ENCODE assay signal across 16 cellular contexts in the genomic region with DNA sequence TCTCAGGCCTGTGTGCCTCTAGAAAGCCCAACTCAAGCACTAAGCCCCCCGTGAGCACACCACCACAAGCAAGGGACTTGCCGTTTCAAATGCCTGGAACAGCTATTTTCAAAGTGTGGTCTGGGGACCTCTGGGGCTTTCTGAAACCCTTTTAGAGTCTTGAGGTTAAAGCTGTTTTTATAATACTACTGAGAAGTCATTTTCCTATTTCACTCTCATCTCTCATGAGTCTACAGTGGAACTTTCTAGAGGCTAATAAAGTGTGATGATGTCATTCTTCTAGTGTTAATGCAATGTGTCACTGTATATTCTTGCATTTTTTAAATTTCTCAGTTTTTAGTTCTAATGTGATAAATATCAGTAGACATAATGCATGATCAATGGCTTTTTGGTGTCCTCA.
A peak's percentile ranks its signal among the peaks of the same experiment; 100 is the strongest.
DNase-seq lines count a peak whose midpoint lies in the region; ATAC-seq, FAIRE-seq and TF ChIP-seq lines count a peak whose summit lies in the region.
"Had no signal": no experiment of that assay in that cellular context is flagged by ENCODE, and none has a peak within 500 bp of the region (broad histone marks: within the 10 kb centered on the region; RNA-seq: fewer than 3 reads in every experiment).

No MANE protein-coding gene starts in this region.

- no peak overlapping the region for H3K23ac ChIP-seq in IMR-90 (ENCODE audit: low read depth, low read length)

- no peaks in the 10 kb centered on the region for H3K79me2 ChIP-seq in keratinocyte (ENCODE audit: control insufficient read depth, insufficient read depth, low read length)

- dilution Hi-C loops in IMR-90 (cut with HindIII; ENCODE audit: low sequenced_read_pairs, unreplicated experiment) (no loop called here), keratinocyte (cut with MboI; ENCODE audit: extremely low pct_ligation_motif_present, low sequenced_read_pairs) (no loop called here)

- TF ChIP-seq POLR2A in IMR-90 (IDR thresholded peaks at IDR 0.05; ENCODE audit: low read depth, low read length): no peak

- no TSS peak for BruUV-seq in IMR-90 (replicated peaks; lab: Mats Ljungman, UMichigan)

- no peak overlapping the region for H3K56ac ChIP-seq in IMR-90 (ENCODE audit: extremely low read depth, insufficient read depth, low read length)

- FAIRE-seq in keratinocyte (lab: Jason Lieb, UNC) (peak; percentile 59), kidney (lab: Jason Lieb, UNC) (no peak)
- FAIRE-seq: K562 had no signal

- no peaks in the 10 kb centered on the region for H3K36me3 ChIP-seq in IMR-90 (ENCODE audit: control insufficient read depth, insufficient read depth, low read length)
- H3K36me3 ChIP-seq in keratinocyte (ENCODE audit: control insufficient read depth in 2 of 2, extremely low read depth in 1 of 2, insufficient read depth in 2 of 2, low read length in 2 of 2): no peaks in the 10 kb centered on the region
- no peaks in the 10 kb centered on the region for H3K36me3 ChIP-seq in mucosa of descending colon (ENCODE audit: low read depth)
- H3K36me3 ChIP-seq in kidney (ENCODE audit: control insufficient read depth in 1 of 2, insufficient read depth in 2 of 2, low read length in 2 of 2): no peaks in the 10 kb centered on the region

- no peaks in the 10 kb centered on the region for H3K79me1 ChIP-seq in IMR-90 (ENCODE audit: low read depth in 1 of 2, low read length in 2 of 2)

- H2AFZ ChIP-seq in IMR-90 (replicated peaks; ENCODE audit: low read length, poor library complexity): no peak overlapping the region
- H2AFZ ChIP-seq in keratinocyte (ENCODE audit: control insufficient read depth, low read length): no peak overlapping the region

- peak overlapping the region; percentile 66; the same call in 2 of the 3 replicates for H2BK15ac ChIP-seq in IMR-90 (ENCODE audit: low read depth, low read length)

- H3K9ac ChIP-seq in IMR-90 (ENCODE audit: low read depth, low read length) (no peak overlapping the region), keratinocyte (ENCODE audit: control insufficient read depth, extremely low read depth, insufficient read depth, low read length) (no peak overlapping the region), kidney (ENCODE audit: low read length in 2 of 2) (no peak overlapping the region)

- TF ChIP-seq CTCF in IMR-90 (conservative IDR thresholded peaks at IDR 0.05; ENCODE audit: low read depth, low read length) (no peak), keratinocyte (optimal IDR thresholded peaks at IDR 0.05 in 1 of 3, IDR thresholded peaks at IDR 0.05 in 1 of 3, conservative IDR thresholded peaks at IDR 0.05 in 1 of 3; ENCODE audit: extremely low read depth in 1 of 3, insufficient read depth in 2 of 3, low read length in 3 of 3) (no peak), mucosa of descending colon (IDR thresholded peaks at IDR 0.05) (no peak), kidney (IDR thresholded peaks at IDR 0.05; ENCODE audit: borderline replicate concordance, extremely low read depth, insufficient read depth) (no peak)

- H3K27me3 ChIP-seq in IMR-90 (ENCODE audit: control insufficient read depth, insufficient read depth, low read length) (no peaks in the 10 kb centered on the region), keratinocyte (ENCODE audit: control insufficient read depth, extremely low read depth, insufficient read depth, low read length) (no peaks in the 10 kb centered on the region)

- H3K9me1 ChIP-seq in IMR-90 (ENCODE audit: insufficient read depth, low read length): 0 out of 2 replicates have a peak, but pooled peaks cover 3% of the 10 kb centered on the region
- H3K9me1 ChIP-seq in keratinocyte (ENCODE audit: control insufficient read depth, extremely low read depth, insufficient read depth, low read length): no peaks in the 10 kb centered on the region

- peak overlapping the region; percentile 11 for H2AK9ac ChIP-seq in IMR-90 (replicated peaks; ENCODE audit: low read depth, low read length, poor library complexity)

- no peaks in the 10 kb centered on the region for H4K20me1 ChIP-seq in IMR-90 (ENCODE audit: insufficient read depth, low read length)
- no peaks in the 10 kb centered on the region for H4K20me1 ChIP-seq in keratinocyte (ENCODE audit: control insufficient read depth, extremely low read depth, insufficient read depth, low read length)

- H3K14ac ChIP-seq in IMR-90 (replicated peaks; ENCODE audit: low read depth, low read length): peak overlapping the region; percentile 68

- ATAC-seq in GM18499 (IDR thresholded peaks at IDR 0.05; ENCODE audit: insufficient read depth, unreplicated experiment) (peak; percentile 41), GM21529 (IDR thresholded peaks at IDR 0.05; ENCODE audit: unreplicated experiment) (peak; percentile 51), IMR-90 (ENCODE audit: low read depth) (peak; percentile 54), GM21619 (IDR thresholded peaks at IDR 0.05; ENCODE audit: unreplicated experiment) (no peak), mucosa of descending colon (no peak)
- ATAC-seq: K562, SK-N-SH treated with all-trans-retinoic acid at 6 μM for 48 hours had no signal

- peak overlapping the region; percentile 58; the same call in 1 of the 2 replicates for H2AK5ac ChIP-seq in IMR-90 (ENCODE audit: low read depth, low read length)

- H3K4me3 ChIP-seq in IMR-90 (ENCODE audit: insufficient read depth, low read depth, low read length) (no peak overlapping the region), keratinocyte (ENCODE audit: control insufficient read depth in 2 of 3, extremely low read depth in 1 of 3, insufficient read depth in 2 of 3, low read depth in 1 of 3, low read length in 3 of 3) (no peak overlapping the region), mucosa of descending colon (no peak overlapping the region), kidney (ENCODE audit: low read length in 2 of 2) (no peak overlapping the region)
- H3K4me3 ChIP-seq: dorsolateral prefrontal cortex, K562 had no signal

- peak overlapping the region; percentile 65; the same call in 1 of the 2 replicates for H2BK20ac ChIP-seq in IMR-90 (ENCODE audit: low read depth, low read length)

- H3K27ac ChIP-seq in IMR-90 (ENCODE audit: insufficient read depth, low read length) (peak overlapping the region; percentile 8), keratinocyte (ENCODE audit: control insufficient read depth, insufficient read depth, low read length) (no peak overlapping the region), kidney (ENCODE audit: low read depth in 2 of 2, low read length in 2 of 2) (no peak overlapping the region)
- H3K27ac ChIP-seq: dorsolateral prefrontal cortex had no signal

- peak overlapping the region; percentile 16; the same call in 1 of the 2 replicates for H3K18ac ChIP-seq in IMR-90 (ENCODE audit: low read depth, low read length)

- H3K9me3 ChIP-seq in IMR-90 (ENCODE audit: control insufficient read depth, insufficient read depth, low read length) (no peaks in the 10 kb centered on the region), keratinocyte (ENCODE audit: control insufficient read depth, low read depth, low read length) (no peaks in the 10 kb centered on the region), mucosa of descending colon (no peaks in the 10 kb centered on the region), kidney (ENCODE audit: control insufficient read depth in 1 of 2, low read length in 2 of 2) (no peaks in the 10 kb centered on the region)

- peak overlapping the region; percentile 80 for H3K4ac ChIP-seq in IMR-90 (ENCODE audit: low read depth, low read length)

- intact Hi-C loops in IMR-90 (cut with micrococcal nuclease) (no loop called here), mucosa of descending colon (cut with DNase I, micrococcal nuclease) (no loop called here), kidney (cut with DNase I) (no loop called here)

- DNase-seq in IMR-90 (peak; percentile 40), keratinocyte (ENCODE audit: low read depth, low spot score) (no peak), mucosa of descending colon (no peak), kidney (no peak)
- DNase-seq in activated CD4-positive, alpha-beta T cell treated with anti-CD3 and anti-CD28 coated beads, Interleukin-2, amount 50 U/mL, for 48 hours: no peak
- DNase-seq: activated T-cell treated with anti-CD3 and anti-CD28 coated beads for 4 hours, amniotic stem cell, C1 segment of cervical spinal cord, dorsolateral prefrontal cortex, GDM1, NCI-H2081 treated with DMSO at 0.1 percent for 48 hours had no signal

- CTCF ChIA-PET in IMR-90 (lab: Yijun Ruan, JAX): no interaction called here

- H2BK5ac ChIP-seq in IMR-90 (ENCODE audit: low read depth, low read length, poor library complexity, severe bottlenecking): peak overlapping the region; percentile 21

- in situ Hi-C loops in IMR-90 (cut with MboI; ENCODE audit: low sequenced_read_pairs): no loop called here

- peaks cover 4% of the 10 kb centered on the region; the same call in 1 of the 2 replicates for H3K4me1 ChIP-seq in IMR-90 (ENCODE audit: control insufficient read depth, insufficient read depth, low read length)
- peaks cover 11% of the 10 kb centered on the region for H3K4me1 ChIP-seq in keratinocyte (ENCODE audit: control insufficient read depth, extremely low read depth, insufficient read depth, low read length)
- H3K4me1 ChIP-seq in mucosa of descending colon (ENCODE audit: low read depth): no peaks in the 10 kb centered on the region
- H3K4me1 ChIP-seq in kidney (ENCODE audit: control insufficient read depth in 1 of 2, insufficient read depth in 1 of 2, low read depth in 1 of 2, low read length in 2 of 2): no peaks in the 10 kb centered on the region

- H3K4me2 ChIP-seq in IMR-90 (ENCODE audit: low read depth, low read length): no peak overlapping the region
- no peak overlapping the region for H3K4me2 ChIP-seq in keratinocyte (ENCODE audit: control insufficient read depth, extremely low read depth, insufficient read depth, low read depth, low read length)

- H4K91ac ChIP-seq in IMR-90 (ENCODE audit: insufficient read depth, low read depth, low read length): peak overlapping the region; percentile 56; the same call in 1 of the 2 replicates

- WGBS in IMR-90 (ENCODE audit: extremely low coverage in 2 of 2, insufficient read length in 1 of 2), 2 experiments: no CpG with 5 or more reads among the region's 2 CpGs

- H2BK120ac ChIP-seq in IMR-90 (ENCODE audit: low read depth, low read length): peak overlapping the region; percentile 80

- no peak for TF ChIP-seq RAD21 in IMR-90 (IDR thresholded peaks at IDR 0.05; ENCODE audit: low read length)

- POLR2A ChIA-PET in IMR-90 (lab: Charles Lee; ENCODE audit: unreplicated experiment): no interaction called here

- H4K8ac ChIP-seq in IMR-90 (ENCODE audit: low read depth in 2 of 2, low read length in 2 of 2): peak overlapping the region; percentile 73 to 88; a peak in 3 of 4 replicates

- H4K5ac ChIP-seq in IMR-90 (ENCODE audit: low read depth, low read length): peak overlapping the region; percentile 61; the same call in 1 of the 2 replicates

TF ChIP-seq in IMR-90, 13 proteins besides CTCF, POLR2A, EP300 and RAD21 (continues in another document):
- TF ChIP-seq, protein P1, sequence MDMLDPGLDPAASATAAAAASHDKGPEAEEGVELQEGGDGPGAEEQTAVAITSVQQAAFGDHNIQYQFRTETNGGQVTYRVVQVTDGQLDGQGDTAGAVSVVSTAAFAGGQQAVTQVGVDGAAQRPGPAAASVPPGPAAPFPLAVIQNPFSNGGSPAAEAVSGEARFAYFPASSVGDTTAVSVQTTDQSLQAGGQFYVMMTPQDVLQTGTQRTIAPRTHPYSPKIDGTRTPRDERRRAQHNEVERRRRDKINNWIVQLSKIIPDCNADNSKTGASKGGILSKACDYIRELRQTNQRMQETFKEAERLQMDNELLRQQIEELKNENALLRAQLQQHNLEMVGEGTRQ (IDR thresholded peaks at IDR 0.05; ENCODE audit: low read depth, low read length): no peak
- TF ChIP-seq CEBPB (IDR thresholded peaks at IDR 0.05; ENCODE audit: low read depth, low read length): no peak

Comparison
In these comparisons a context has a peak if more than half of its experiments do, and no peak if none do; other contexts are left out.
1. ATAC-seq: peak in GM18499 (single experiment), GM21529 (single experiment) and IMR-90 (single experiment); none in GM21619 (single experiment) and mucosa of descending colon (single experiment).